In the genomic region with DNA sequence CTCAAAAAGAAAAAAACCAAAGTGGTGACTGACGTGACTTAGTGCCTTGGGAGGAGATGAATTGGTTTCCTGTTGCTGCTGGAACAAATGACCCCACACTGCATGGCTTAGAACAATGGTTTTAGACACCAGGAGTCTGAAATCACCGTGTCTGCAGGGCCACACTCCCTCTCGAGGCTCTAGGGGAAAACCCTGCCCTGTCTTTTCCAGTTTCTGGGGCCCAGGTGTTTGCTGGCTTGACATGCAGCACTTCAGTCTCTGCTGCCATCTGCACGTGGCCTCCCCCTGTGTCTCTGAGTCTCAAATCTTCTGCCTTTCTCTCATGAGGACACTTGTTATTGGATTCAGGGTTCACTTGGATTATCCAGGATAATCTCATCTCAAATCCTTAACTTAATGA, we compare ENCODE assay signal across 12 cellular contexts.
DNase-seq lines count a peak whose midpoint lies in the region; ATAC-seq, FAIRE-seq and TF ChIP-seq lines count a peak whose summit lies in the region.
"Had no signal": no experiment of that assay in that cellular context is flagged by ENCODE, and none has a peak within 500 bp of the region (broad histone marks: within the 10 kb centered on the region; RNA-seq: fewer than 3 reads in every experiment).

No MANE protein-coding gene starts in this region.

- intact Hi-C loops in posterior vena cava (cut with DNase I) = loop anchor here in 1 of 2 donors (1.0 to 5.0 kb wide), 2 partner anchors 32 to 673 kb away; no protein-coding TSS in a partner anchor

- H3K9me3 Mint-ChIP-seq in T-helper 2 cell treated with Interferon-gamma antibody and Interleukin-4, amounts not matched to agents 5 μg/mL and 100 μg/mL, for 36 hours = no peaks in the 10 kb centered on the region
- H3K9me3 Mint-ChIP-seq in progenitor cell of endocrine pancreas (ENCODE audit: low read depth) = no peaks in the 10 kb centered on the region
- H3K9me3 Mint-ChIP-seq: CD14-positive monocyte, neural crest cell had no signal

- peak overlapping the region; percentile 66 for H3K27ac Mint-ChIP-seq in T-helper 2 cell treated with Interferon-gamma antibody and Interleukin-4, amounts not matched to agents 5 μg/mL and 100 μg/mL, for 36 hours
- H3K27ac Mint-ChIP-seq in progenitor cell of endocrine pancreas = no peak overlapping the region
- H3K27ac Mint-ChIP-seq: CD14-positive monocyte had no signal

- H3K27me3 Mint-ChIP-seq in T-helper 2 cell treated with Interferon-gamma antibody and Interleukin-4, amounts not matched to agents 5 μg/mL and 100 μg/mL, for 36 hours (ENCODE audit: low read depth) = no peaks in the 10 kb centered on the region
- H3K27me3 Mint-ChIP-seq in progenitor cell of endocrine pancreas = peaks cover 32% of the 10 kb centered on the region

- no peak for FAIRE-seq in frontal cortex (lab: Jason Lieb, UNC)

- peaks cover 26% of the 10 kb centered on the region for H3K4me1 Mint-ChIP-seq in T-helper 2 cell treated with Interferon-gamma antibody and Interleukin-4, amounts not matched to agents 5 μg/mL and 100 μg/mL, for 36 hours (ENCODE audit: low read depth)
- H3K4me1 Mint-ChIP-seq in progenitor cell of endocrine pancreas (ENCODE audit: low read depth) = no peaks in the 10 kb centered on the region
- H3K4me1 Mint-ChIP-seq: CD14-positive monocyte had no signal

- TF ChIP-seq CTCF in GM12865 (IDR thresholded peaks at IDR 0.05; ENCODE audit: insufficient read depth, low read depth, low read length, missing control alignments) (no peak), progenitor cell of endocrine pancreas (IDR thresholded peaks at IDR 0.05; ENCODE audit: unreplicated experiment) (no peak)

- no peak overlapping the region for H3K4me3 Mint-ChIP-seq in T-helper 2 cell treated with Interferon-gamma antibody and Interleukin-4, amounts not matched to agents 5 μg/mL and 100 μg/mL, for 36 hours
- no peak overlapping the region for H3K4me3 Mint-ChIP-seq in progenitor cell of endocrine pancreas (ENCODE audit: low read depth)
- H3K4me3 Mint-ChIP-seq: CD14-positive monocyte, neural crest cell had no signal

- ATAC-seq in GM21529 (IDR thresholded peaks at IDR 0.05; ENCODE audit: unreplicated experiment) = peak; percentile 63
- ATAC-seq: HCT116 had no signal

- H3K4me3 ChIP-seq in GM12865 (ENCODE audit: low read depth, low read length) = no peak overlapping the region

- DNase-seq in GM12865 (ENCODE audit: low read depth) = peak; percentile 73
- DNase-seq in T-helper 2 cell treated with Interferon-gamma antibody and Interleukin-4, amounts not matched to agents 5 μg/mL and 100 μg/mL, for 36 hours (ENCODE audit: low spot score) = peak; percentile 76
- peak; percentile 10 for DNase-seq in posterior vena cava (ENCODE audit: low spot score)
- DNase-seq in progenitor cell of endocrine pancreas (ENCODE audit: low spot score, unreplicated experiment) = no peak
- DNase-seq in frontal cortex (ENCODE audit: low spot score in 2 of 2) = no peak
- no peak for DNase-seq in putamen (ENCODE audit: low spot score)
- DNase-seq: GF-D8, NCI-H187 treated with DMSO at 0.1 percent for 48 hours had no signal

- H3K36me3 Mint-ChIP-seq in T-helper 2 cell treated with Interferon-gamma antibody and Interleukin-4, amounts not matched to agents 5 μg/mL and 100 μg/mL, for 36 hours (ENCODE audit: low read depth) = peaks cover 2% of the 10 kb centered on the region
- H3K36me3 Mint-ChIP-seq in progenitor cell of endocrine pancreas (ENCODE audit: insufficient read depth) = no peaks in the 10 kb centered on the region
- H3K36me3 Mint-ChIP-seq: CD14-positive monocyte had no signal

Comparison
In these comparisons a context has a peak if more than half of its experiments do, and no peak if none do; other contexts are left out.
1. DNase-seq: peak in GM12865 (single experiment), T-helper 2 cell treated with Interferon-gamma antibody and Interleukin-4, amounts not matched to agents 5 μg/mL and 100 μg/mL, for 36 hours (single experiment) and posterior vena cava (single experiment); none in progenitor cell of endocrine pancreas (single experiment), frontal cortex (0 of 2) and putamen (single experiment).